In the genomic region with DNA sequence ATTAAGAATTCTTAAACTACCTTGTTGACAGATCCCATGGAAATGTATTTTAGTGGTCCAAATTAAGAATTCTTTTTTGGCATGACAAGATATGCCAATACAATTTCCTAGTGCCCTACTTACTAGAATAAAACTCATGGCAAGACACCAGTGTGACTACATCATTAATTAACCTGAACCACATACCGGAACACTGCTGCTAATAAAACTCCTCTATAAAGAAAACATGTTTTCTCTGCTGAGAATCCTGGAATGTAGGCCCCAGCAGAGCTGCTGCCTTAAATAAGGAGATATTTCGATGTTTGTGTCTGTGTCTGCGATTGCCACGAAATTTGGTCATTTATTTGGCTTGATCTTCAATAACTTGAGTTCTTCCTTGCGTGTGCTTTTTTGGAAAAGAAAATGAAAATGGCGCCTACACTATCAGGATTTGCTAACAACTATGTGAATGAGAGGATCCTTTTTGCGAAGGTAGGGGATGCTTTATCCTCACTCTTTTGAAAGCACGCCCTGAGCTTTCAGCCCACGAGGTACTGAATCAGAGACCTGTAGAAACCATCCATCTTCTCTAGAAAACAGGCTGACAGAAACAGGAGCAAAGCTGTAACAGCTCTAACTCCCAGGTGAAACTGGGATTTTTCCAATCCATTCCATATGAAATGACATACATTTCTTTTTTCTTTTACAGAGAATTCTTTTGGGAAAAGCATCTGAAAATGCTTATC, we compare ENCODE assay signal across 22 cellular contexts. TPM values are rescaled to one million over a fixed set of nuclear protein-coding genes. Genes with fewer than 3 reads are reported as not detected.
DNase-seq lines count a peak whose midpoint lies in the region; ATAC-seq and TF ChIP-seq lines count a peak whose summit lies in the region.
"Had no signal": no experiment of that assay in that cellular context is flagged by ENCODE, and none has a peak within 500 bp of the region (broad histone marks: within the 10 kb centered on the region; RNA-seq: fewer than 3 reads in every experiment).

No MANE protein-coding gene starts in this region.

- H3K27ac Mint-ChIP-seq in activated CD8-positive, alpha-beta T cell treated with anti-CD3 and anti-CD28 coated beads, Interleukin-2, amount 10 ng/mL, durations not matched to agents 7 days and 5 days, result no peak overlapping the region
- H3K27ac Mint-ChIP-seq in activated CD8-positive, alpha-beta T cell treated with anti-CD3 and anti-CD28 coated beads for 36 hours, result no peak overlapping the region
- peak overlapping the region in 9 of 10 donors; percentile 7 to 79 (median 37) for H3K27ac Mint-ChIP-seq in naive thymus-derived CD8-positive, alpha-beta T cell

- no peaks in the 10 kb centered on the region for H3K27me3 ChIP-seq in dorsolateral prefrontal cortex
- no peaks in the 10 kb centered on the region for H3K27me3 ChIP-seq in upper lobe of left lung
- H3K27me3 ChIP-seq: BLaER1, colonic mucosa had no signal

- DNase-seq in activated CD8-positive, alpha-beta T cell treated with anti-CD3 and anti-CD28 coated beads, Interleukin-2, amount 10 ng/mL, durations not matched to agents 7 days and 5 days, result peak; percentile 3
- DNase-seq in activated CD8-positive, alpha-beta T cell treated with anti-CD3 and anti-CD28 coated beads for 36 hours, result no peak
- no peak for DNase-seq in dorsolateral prefrontal cortex
- no peak for DNase-seq in naive thymus-derived CD8-positive, alpha-beta T cell
- no peak for DNase-seq in upper lobe of left lung
- DNase-seq in posterior cingulate gyrus, result no peak
- DNase-seq in GM19240 (ENCODE audit: insufficient read length, low spot score), result no peak
- DNase-seq: activated effector memory CD4-positive, alpha-beta T cell treated with anti-CD3 and anti-CD28 coated beads, Interleukin-2, amount 50 U/mL, for 16 hours; anterior cingulate cortex; colonic mucosa; erythroblast; HCEC 1CT; KBM-7; NCI-H2029; NCI-H510A; SHP77; stimulated activated CD4-positive, alpha-beta T cell treated with anti-CD3 and anti-CD28 coated beads, Interleukin-2, amount 100 ng/mL, for 48 hours; T-helper 2 cell had no signal

- TF ChIP-seq CTCF in activated CD8-positive, alpha-beta T cell treated with anti-CD3 and anti-CD28 coated beads for 36 hours (IDR thresholded peaks at IDR 0.05), result no peak
- TF ChIP-seq CTCF in dorsolateral prefrontal cortex (IDR thresholded peaks at IDR 0.05 in 54 of 56, conservative IDR thresholded peaks at IDR 0.05 in 2 of 56; ENCODE audit: low read depth in 1 of 56, partially characterized antibody in 56 of 56) (no peak), upper lobe of left lung (IDR thresholded peaks at IDR 0.05) (no peak)

- no peak overlapping the region for H3K4me3 Mint-ChIP-seq in activated CD8-positive, alpha-beta T cell treated with anti-CD3 and anti-CD28 coated beads, Interleukin-2, amount 10 ng/mL, durations not matched to agents 7 days and 5 days
- H3K4me3 Mint-ChIP-seq in activated CD8-positive, alpha-beta T cell treated with anti-CD3 and anti-CD28 coated beads for 36 hours, result no peak overlapping the region
- no peak overlapping the region for H3K4me3 Mint-ChIP-seq in naive thymus-derived CD8-positive, alpha-beta T cell
- H3K4me3 Mint-ChIP-seq: memory B cell had no signal

- no peaks in the 10 kb centered on the region for H3K36me3 ChIP-seq in upper lobe of left lung
- H3K36me3 ChIP-seq: BLaER1, colonic mucosa had no signal

- H3K27ac ChIP-seq in dorsolateral prefrontal cortex, result peak overlapping the region in 39 of 59 donors; percentile 2 to 94 (median 36)
- H3K27ac ChIP-seq in upper lobe of left lung, result peak overlapping the region; percentile 2 to 94 (median 50)
- H3K27ac ChIP-seq: 22Rv1, BLaER1, colonic mucosa had no signal

- no peak for ATAC-seq in activated CD8-positive, alpha-beta T cell treated with anti-CD3 and anti-CD28 coated beads, Interleukin-2, amount 10 ng/mL, durations not matched to agents 7 days and 5 days
- no peak for ATAC-seq in activated CD8-positive, alpha-beta T cell treated with anti-CD3 and anti-CD28 coated beads for 36 hours
- no peak for ATAC-seq in naive thymus-derived CD8-positive, alpha-beta T cell
- ATAC-seq in upper lobe of left lung (ENCODE audit: low FRiP score in 2 of 2) (no peak), GM18870 (IDR thresholded peaks at IDR 0.05; ENCODE audit: unreplicated experiment) (no peak)

- peaks cover 69 to 88% (median 76%) of the 10 kb centered on the region in 4 donors for H3K4me1 ChIP-seq in upper lobe of left lung

- H3K4me3 ChIP-seq in dorsolateral prefrontal cortex, result no peak overlapping the region
- no peak overlapping the region for H3K4me3 ChIP-seq in upper lobe of left lung
- H3K4me3 ChIP-seq: BLaER1, colonic mucosa had no signal

- POLR2A ChIA-PET in activated CD8-positive, alpha-beta T cell treated with anti-CD3 and anti-CD28 coated beads, Interleukin-2, amount 10 ng/mL, durations not matched to agents 7 days and 5 days (lab: Charles Lee), result no interaction called here
- POLR2A ChIA-PET in activated CD8-positive, alpha-beta T cell treated with anti-CD3 and anti-CD28 coated beads for 36 hours (lab: Charles Lee), result interaction anchor here (1.3 kb wide), 1 partner anchor 15 kb away, joined by 3 read pairs; no protein-coding TSS in a partner anchor
- POLR2A ChIA-PET in naive thymus-derived CD8-positive, alpha-beta T cell (lab: Charles Lee), result interaction anchor here (0.7 to 6.6 kb wide), 2 partner anchors 27 to 486 kb away, joined by 4 to 399 read pairs; a partner anchor contains a TSS

- peaks cover 31% of the 10 kb centered on the region for H3K36me3 Mint-ChIP-seq in activated CD8-positive, alpha-beta T cell treated with anti-CD3 and anti-CD28 coated beads, Interleukin-2, amount 10 ng/mL, durations not matched to agents 7 days and 5 days (ENCODE audit: low read depth)
- H3K36me3 Mint-ChIP-seq in activated CD8-positive, alpha-beta T cell treated with anti-CD3 and anti-CD28 coated beads for 36 hours (ENCODE audit: low read depth), result peaks cover 6% of the 10 kb centered on the region
- peaks cover 0 to 14% (median 8%) of the 10 kb centered on the region in 3 donors for H3K36me3 Mint-ChIP-seq in naive thymus-derived CD8-positive, alpha-beta T cell

- no peaks in the 10 kb centered on the region for H3K9me3 ChIP-seq in upper lobe of left lung
- H3K9me3 ChIP-seq: BLaER1, colonic mucosa had no signal

- intact Hi-C loops in activated CD8-positive, alpha-beta T cell treated with anti-CD3 and anti-CD28 coated beads for 36 hours (cut with micrococcal nuclease), result no loop called here
- intact Hi-C loops in dorsolateral prefrontal cortex (cut with DNase I), result no loop called here
- intact Hi-C loops in posterior cingulate gyrus (cut with DNase I), result no loop called here

- H3K27me3 Mint-ChIP-seq in activated CD8-positive, alpha-beta T cell treated with anti-CD3 and anti-CD28 coated beads, Interleukin-2, amount 10 ng/mL, durations not matched to agents 7 days and 5 days (ENCODE audit: low read depth), result no peaks in the 10 kb centered on the region
- H3K27me3 Mint-ChIP-seq in activated CD8-positive, alpha-beta T cell treated with anti-CD3 and anti-CD28 coated beads for 36 hours, result no peaks in the 10 kb centered on the region
- H3K27me3 Mint-ChIP-seq in naive thymus-derived CD8-positive, alpha-beta T cell, result no peaks in the 10 kb centered on the region
- H3K27me3 Mint-ChIP-seq: memory B cell had no signal

- CTCF ChIA-PET in activated CD8-positive, alpha-beta T cell treated with anti-CD3 and anti-CD28 coated beads, Interleukin-2, amount 10 ng/mL, durations not matched to agents 7 days and 5 days (lab: Charles Lee), result interaction anchor here (1.4 to 1.7 kb wide), 2 partner anchors 17 to 66 kb away, joined by 3 to 4 read pairs; no protein-coding TSS in a partner anchor
- CTCF ChIA-PET in activated CD8-positive, alpha-beta T cell treated with anti-CD3 and anti-CD28 coated beads for 36 hours (lab: Charles Lee), result interaction anchor here (1.4 kb wide), 1 partner anchor 334 kb away, joined by 4 read pairs; no protein-coding TSS in a partner anchor

- no peak for TF ChIP-seq EP300 in upper lobe of left lung (IDR thresholded peaks at IDR 0.05)

- TF ChIP-seq POLR2A in upper lobe of left lung (IDR thresholded peaks at IDR 0.05), result no peak

- no peaks in the 10 kb centered on the region for H3K9me3 Mint-ChIP-seq in activated CD8-positive, alpha-beta T cell treated with anti-CD3 and anti-CD28 coated beads, Interleukin-2, amount 10 ng/mL, durations not matched to agents 7 days and 5 days (ENCODE audit: insufficient read depth)
- H3K9me3 Mint-ChIP-seq in activated CD8-positive, alpha-beta T cell treated with anti-CD3 and anti-CD28 coated beads for 36 hours, result no peaks in the 10 kb centered on the region
- no peaks in the 10 kb centered on the region for H3K9me3 Mint-ChIP-seq in naive thymus-derived CD8-positive, alpha-beta T cell
- H3K9me3 Mint-ChIP-seq: memory B cell had no signal

- 91 to 95% methylated on average over 9 of the region's 9 CpGs for WGBS in upper lobe of left lung, 2 donors

- H3K4me1 Mint-ChIP-seq in activated CD8-positive, alpha-beta T cell treated with anti-CD3 and anti-CD28 coated beads, Interleukin-2, amount 10 ng/mL, durations not matched to agents 7 days and 5 days (ENCODE audit: low read depth), result peaks cover 48% of the 10 kb centered on the region
- H3K4me1 Mint-ChIP-seq in activated CD8-positive, alpha-beta T cell treated with anti-CD3 and anti-CD28 coated beads for 36 hours (ENCODE audit: low read depth), result peaks cover 76% of the 10 kb centered on the region
- H3K4me1 Mint-ChIP-seq in naive thymus-derived CD8-positive, alpha-beta T cell, result peaks cover 46 to 92% (median 88%) of the 10 kb centered on the region in 4 donors

RNA-seq across cellular contexts. Expression of a gene that starts 27.0 kb away (rescaled TPM):
- 10 to 100 TPM; 16.5 to 19.2 TPM for total RNA-seq in activated CD8-positive, alpha-beta T cell treated with anti-CD3 and anti-CD28 coated beads, Interleukin-2, amount 10 ng/mL, durations not matched to agents 7 days and 5 days
- total RNA-seq in activated CD8-positive, alpha-beta T cell treated with anti-CD3 and anti-CD28 coated beads for 36 hours, result 10 to 100 TPM in 1 of 2 experiments, 1 to 10 TPM in 1; 9.8 to 10.0 TPM
- total RNA-seq in dorsolateral prefrontal cortex (10 to 100 TPM; 28.9 to 88.4 (median 49.9) TPM), upper lobe of left lung (10 to 100 TPM; 15.4 to 50.5 (median 22.4) TPM)
- 10 to 100 TPM; 79.5 to 89.2 TPM for total RNA-seq in naive thymus-derived CD8-positive, alpha-beta T cell
- 10 to 100 TPM; 15.2 to 29.6 (median 16.3) TPM for polyA plus RNA-seq in naive thymus-derived CD8-positive, alpha-beta T cell

Comparison
In these comparisons a context has a peak if more than half of its experiments do, and no peak if none do; other contexts are left out.
1. H3K27ac Mint-ChIP-seq: peak in naive thymus-derived CD8-positive, alpha-beta T cell (9 of 10); none in activated CD8-positive, alpha-beta T cell treated with anti-CD3 and anti-CD28 coated beads, Interleukin-2, amount 10 ng/mL, durations not matched to agents 7 days and 5 days (single experiment) and activated CD8-positive, alpha-beta T cell treated with anti-CD3 and anti-CD28 coated beads for 36 hours (single experiment).